In the genomic region with DNA sequence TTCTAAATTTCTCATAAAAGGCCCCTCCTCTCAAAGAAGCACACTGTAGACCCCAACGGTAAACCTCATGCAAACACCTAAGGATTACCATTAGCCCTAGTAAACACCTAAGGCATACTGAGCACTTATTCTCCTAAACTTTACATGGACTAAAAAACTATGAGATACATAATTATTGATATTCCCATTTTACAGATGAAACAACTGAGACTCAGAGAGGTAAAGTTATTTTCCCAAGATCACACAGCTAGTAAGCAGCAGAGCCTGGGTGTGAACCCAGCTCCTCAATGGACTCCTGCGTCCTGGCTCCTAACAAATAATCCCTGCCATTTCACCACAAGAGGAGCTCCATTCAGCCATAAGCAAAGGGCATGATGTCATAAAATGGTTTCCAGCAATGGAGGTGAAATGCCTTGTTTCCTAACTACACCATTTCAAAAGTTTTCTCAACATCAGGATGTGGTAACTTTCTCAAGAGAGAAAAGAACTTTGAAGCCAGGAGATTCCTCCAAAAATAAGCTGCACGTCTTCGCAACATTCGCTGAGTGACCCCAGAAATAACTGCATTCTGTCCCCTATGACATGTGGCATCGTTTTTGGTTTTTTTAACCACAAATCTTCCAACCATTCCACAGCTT, we compare ENCODE assay signal across 21 cellular contexts. TPM values are rescaled to one million over a fixed set of nuclear protein-coding genes. Genes with fewer than 3 reads are reported as not detected.
DNase-seq lines count a peak whose midpoint lies in the region; ATAC-seq, FAIRE-seq and TF ChIP-seq lines count a peak whose summit lies in the region.
"Had no signal": no experiment of that assay in that cellular context is flagged by ENCODE, and none has a peak within 500 bp of the region (broad histone marks: within the 10 kb centered on the region; RNA-seq: fewer than 3 reads in every experiment).

No MANE protein-coding gene starts in this region.

- H3K4me3 ChIP-seq in HepG2 (replicated peaks in 1 of 3; ENCODE audit: insufficient read depth in 1 of 3, low read depth in 2 of 3, low read length in 3 of 3) (no peak overlapping the region), right lobe of liver (no peak overlapping the region), psoas muscle (no peak overlapping the region)
- H3K4me3 ChIP-seq: left lung, pancreas, upper lobe of left lung had no signal

- H3K4me1 ChIP-seq in HepG2 (ENCODE audit: insufficient read depth, low read length) (peaks cover 52% of the 10 kb centered on the region), right lobe of liver (peaks cover 0 to 3% (median 0%) of the 10 kb centered on the region in 4 donors), psoas muscle (no peaks in the 10 kb centered on the region)
- H3K4me1 ChIP-seq: pancreas had no signal

- in situ Hi-C loops in HepG2 (cut with HindIII; ENCODE audit: extremely low pct_ligation_motif_present, low pct_unique_long_range_greater_than_20kb), result no loop called here

- intact Hi-C loops in HepG2 (cut with micrococcal nuclease; ENCODE audit: unreplicated experiment), result no loop called here
- intact Hi-C loops in right lobe of liver (cut with DNase I), result no loop called here
- intact Hi-C loops in psoas muscle (cut with DNase I), result no loop called here

- H3K9ac ChIP-seq in HepG2 (ENCODE audit: insufficient read depth, low read depth, low read length), result no peak overlapping the region

- no peaks in the 10 kb centered on the region for H3K9me3 ChIP-seq in HepG2 (ENCODE audit: low read length)
- no peaks in the 10 kb centered on the region for H3K9me3 ChIP-seq in right lobe of liver
- no peaks in the 10 kb centered on the region for H3K9me3 ChIP-seq in psoas muscle
- H3K9me3 ChIP-seq: left lung, pancreas, upper lobe of left lung had no signal

- POLR2A ChIA-PET in HepG2 (lab: Yijun Ruan, JAX), result no interaction called here

- WGBS in HepG2 (ENCODE audit: low lambda C conversion rate), result 91% methylated on average over 6 of the region's 6 CpGs
- 82% methylated on average over 6 of the region's 6 CpGs for WGBS in right lobe of liver (ENCODE audit: insufficient coverage, low coverage, low lambda C conversion rate, missing lambda C conversion rate)
- WGBS in psoas muscle, 3 donors, result 83 to 89% (median 89%) methylated on average over 6 of the region's 6 CpGs

- CTCF ChIA-PET in HepG2 (lab: Yijun Ruan, JAX; ENCODE audit: low intra/inter-chr PET ratio, low total read pairs), result no interaction called here

- no peak overlapping the region for H2AFZ ChIP-seq in HepG2 (ENCODE audit: low read length)

- BruUV-seq in HepG2 (replicated peaks; lab: Mats Ljungman, UMichigan), result no TSS peak

- H3K27me3 ChIP-seq in HepG2 (ENCODE audit: control insufficient read depth in 1 of 2, insufficient read depth in 2 of 2, low read length in 2 of 2) (peaks cover 0 to 4% of the 10 kb centered on the region in 2 experiments; a peak in 2 of 5 replicates), right lobe of liver (no peaks in the 10 kb centered on the region), psoas muscle (ENCODE audit: insufficient read depth in 3 of 3, low read length in 2 of 3) (no peaks in the 10 kb centered on the region)
- H3K27me3 ChIP-seq: pancreas, upper lobe of left lung had no signal

- TF ChIP-seq POLR2A in HepG2 (IDR thresholded peaks at IDR 0.05; ENCODE audit: insufficient read depth in 1 of 2, low read depth in 2 of 2, low read length in 2 of 2) (no peak), right lobe of liver (IDR thresholded peaks at IDR 0.05) (no peak)

- H3K27ac ChIP-seq in HepG2 (ENCODE audit: extremely low read length, insufficient read depth, low read length), result no peak overlapping the region
- no peak overlapping the region for H3K27ac ChIP-seq in right lobe of liver
- no peak overlapping the region for H3K27ac ChIP-seq in psoas muscle
- H3K27ac ChIP-seq: pancreas, upper lobe of left lung had no signal

- no peak for TF ChIP-seq RAD21 in HepG2 (CRISPR knock-in tag; IDR thresholded peaks at IDR 0.05)

- no peak for TF ChIP-seq CTCF in HepG2 (CRISPR knock-in tag; IDR thresholded peaks at IDR 0.05)
- TF ChIP-seq CTCF in right lobe of liver (IDR thresholded peaks at IDR 0.05), result no peak
- no peak for TF ChIP-seq CTCF in psoas muscle (IDR thresholded peaks at IDR 0.05)

- H3K36me3 ChIP-seq in HepG2 (replicated peaks in 1 of 2; ENCODE audit: control insufficient read depth in 1 of 2, insufficient read depth in 2 of 2, low read length in 2 of 2) (0 out of 5 replicates have a peak, but pooled peaks cover 0 to under 1% of the 10 kb centered on the region in 2 experiments), right lobe of liver (no peaks in the 10 kb centered on the region), psoas muscle (ENCODE audit: insufficient read depth in 1 of 2, low read depth in 1 of 2) (no peaks in the 10 kb centered on the region)
- H3K36me3 ChIP-seq: left lung, pancreas, upper lobe of left lung had no signal

- H3K79me2 ChIP-seq in HepG2 (ENCODE audit: insufficient read depth, low read length), result peaks cover 28% of the 10 kb centered on the region

- no peak overlapping the region for H3K4me2 ChIP-seq in HepG2 (ENCODE audit: low read depth, low read length)

- ATAC-seq in HepG2, result no peak
- ATAC-seq in right lobe of liver, result no peak
- ATAC-seq in psoas muscle, result no peak
- ATAC-seq: activated CD8-positive, alpha-beta T cell treated with anti-CD3 and anti-CD28 coated beads for 36 hours; activated naive CD8-positive, alpha-beta T cell treated with anti-CD3 and anti-CD28 coated beads, Interleukin-2, amount 50 U/mL, for 24 hours; CD8-positive, alpha-beta T cell; left lung; pancreas; stimulated activated memory B cell treated with anti-CD40 and anti-IgM and Interleukin-4, amounts not matched to agents 10 μg/mL and 1 μg/mL and 100 μg/mL, for 72 hours had no signal

- DNase-seq in HepG2 (ENCODE audit: low spot score) (no peak), right lobe of liver (no peak), RPMI7951 (ENCODE audit: low read depth) (peak; percentile 81), fibroblast of gingiva (ENCODE audit: low read depth) (peak; percentile 78), psoas muscle (no peak), NCI-H2196 treated with DMSO at 0.1 percent for 48 hours (lab: John Stamatoyannopoulos, UW; ENCODE audit: unreplicated experiment) (no peak)
- DNase-seq in stimulated activated CD4-positive, alpha-beta T cell treated with anti-CD3 and anti-CD28 coated beads, Interleukin-2, amount 100 ng/mL, for 24 hours, result no peak
- no peak for DNase-seq in activated naive CD4-positive, alpha-beta T cell (lab: John Stamatoyannopoulos, UW)
- DNase-seq: 8988T; activated CD8-positive, alpha-beta T cell treated with anti-CD3 and anti-CD28 coated beads for 36 hours; activated naive CD8-positive, alpha-beta T cell treated with anti-CD3 and anti-CD28 coated beads, Interleukin-2, amount 50 U/mL, for 24 hours; CD8-positive, alpha-beta T cell; left lung; NCI-H2081; NCI-H526 treated with DMSO at 0.1 percent for 48 hours; pancreas; small intestine; upper lobe of left lung had no signal

- FAIRE-seq in HepG2 (lab: Jason Lieb, UNC), result no peak
- FAIRE-seq: endometrium, pancreas, small intestine had no signal

- no peaks in the 10 kb centered on the region for H4K20me1 ChIP-seq in HepG2 (ENCODE audit: insufficient read depth, low read length)

- TF ChIP-seq EP300 in HepG2 (IDR thresholded peaks at IDR 0.05; ENCODE audit: low read depth in 2 of 2, low read length in 2 of 2) (no peak), HepG2 (CRISPR knock-in tag; IDR thresholded peaks at IDR 0.05; ENCODE audit: borderline replicate concordance) (no peak)

RNA-seq across cellular contexts. Expression of a gene that starts 4.1 kb away (rescaled TPM):
- 11.0 and 11.8 TPM in 2 replicates for total RNA-seq in HepG2 (2016; rRNA removed; fragmentation: Illumina TruSeq; extraction: Trizol)
- 2.4 and 3.0 TPM in 2 replicates for total RNA-seq in HepG2 (2016; cell fraction: cytosol; rRNA removed; fragmentation: Illumina TruSeq; extraction: Trizol; ENCODE audit: low read depth)
- 10.1 and 11.8 TPM in 2 replicates for total RNA-seq in HepG2 (2016; cell fraction: insoluble cytoplasmic fraction; rRNA removed; fragmentation: Illumina TruSeq; extraction: Trizol)
- 5.1 and 5.8 TPM in 2 replicates for total RNA-seq in HepG2 (2016; cell fraction: membrane; rRNA removed; fragmentation: Illumina TruSeq; extraction: Trizol)
- total RNA-seq in HepG2 (2016; cell fraction: nucleus; rRNA removed; fragmentation: Illumina TruSeq; extraction: Trizol), result 13.2 and 14.5 TPM in 2 replicates
- 18.5 and 19.2 TPM in 2 replicates for polyA plus RNA-seq in HepG2 (2011; rRNA removed)
- polyA plus RNA-seq in HepG2 (2011; cell fraction: cytosol; rRNA removed), result 13.2 and 14.1 TPM in 2 replicates
- polyA plus RNA-seq in HepG2 (2011; cell fraction: nucleus; rRNA removed), result 31.8 and 35.3 TPM in 2 replicates
- 23.4 and 25.1 TPM in 2 replicates for polyA plus RNA-seq in HepG2 (2012)
- 0.52 and 0.55 TPM in 2 replicates for polyA plus RNA-seq in HepG2 (2016; cell fraction: cytosol; fragmentation: Illumina TruSeq; extraction: Trizol; ENCODE audit: low read depth)
- 6.8 and 7.8 TPM in 2 replicates for polyA plus RNA-seq in HepG2 (2016; cell fraction: insoluble cytoplasmic fraction; fragmentation: Illumina TruSeq; extraction: Trizol; ENCODE audit: low read depth)
- 2.0 and 2.2 TPM in 2 replicates for polyA plus RNA-seq in HepG2 (2016; cell fraction: membrane; fragmentation: Illumina TruSeq; extraction: Trizol; ENCODE audit: low read depth)
- polyA plus RNA-seq in HepG2 (2016; cell fraction: nucleus; fragmentation: Illumina TruSeq; extraction: Trizol; ENCODE audit: insufficient read depth, low read depth), result 14.8 and 15.7 TPM in 2 replicates
- polyA minus RNA-seq in HepG2 (2011; rRNA and poly(A)+ RNA removed; ENCODE audit: low replicate concordance), result 30.7 and 75.7 TPM in 2 replicates
- polyA minus RNA-seq in HepG2 (2011; cell fraction: cytosol; rRNA and poly(A)+ RNA removed), result 25.1 and 28.6 TPM in 2 replicates
- polyA minus RNA-seq in HepG2 (2011; cell fraction: nucleus; rRNA and poly(A)+ RNA removed), result 37.2 and 39.9 TPM in 2 replicates
- 10 to 100 TPM; 10.5 to 17.4 (median 13.0) TPM for total RNA-seq in right lobe of liver
- 18.7 and 19.9 TPM in 2 replicates for total RNA-seq in RPMI7951 (2014; rRNA removed; shearing (Covaris generic))
- 10 to 100 TPM; 17.2 to 42.3 (median 26.7) TPM for total RNA-seq in psoas muscle
- 10 to 100 TPM in 1 of 3 donors, 1 to 10 TPM in 2; 1.8 to 16.2 (median 3.2) TPM for polyA plus RNA-seq in psoas muscle

RNA-seq across cellular contexts. Expression of a gene that starts 38.2 kb away (rescaled TPM):
- total RNA-seq in HepG2 (2016; rRNA removed; fragmentation: Illumina TruSeq; extraction: Trizol) (0.17 and 0.33 TPM in 2 replicates), right lobe of liver (under 1 TPM; 0.24 to 0.63 (median 0.40) TPM), psoas muscle (not detected)
- total RNA-seq in HepG2 (2016; cell fraction: cytosol; rRNA removed; fragmentation: Illumina TruSeq; extraction: Trizol; ENCODE audit: low read depth), result 0.09 and 0.10 TPM in 2 replicates
- total RNA-seq in HepG2 (2016; cell fraction: insoluble cytoplasmic fraction; rRNA removed; fragmentation: Illumina TruSeq; extraction: Trizol), result 0.24 and 0.26 TPM in 2 replicates
- 0.24 and 0.25 TPM in 2 replicates for total RNA-seq in HepG2 (2016; cell fraction: membrane; rRNA removed; fragmentation: Illumina TruSeq; extraction: Trizol)
- total RNA-seq in HepG2 (2016; cell fraction: nucleus; rRNA removed; fragmentation: Illumina TruSeq; extraction: Trizol), result 0.34 and 0.47 TPM in 2 replicates
- polyA plus RNA-seq in HepG2 (2011; rRNA removed) (1.5 and 1.8 TPM in 2 replicates), psoas muscle (not detected)
- 0.56 and 0.67 TPM in 2 replicates for polyA plus RNA-seq in HepG2 (2011; cell fraction: cytosol; rRNA removed)
- 5.4 and 6.2 TPM in 2 replicates for polyA plus RNA-seq in HepG2 (2011; cell fraction: nucleus; rRNA removed)
- 2.7 and 4.4 TPM in 2 replicates for polyA plus RNA-seq in HepG2 (2012)
- polyA plus RNA-seq in HepG2 (2016; cell fraction: cytosol; fragmentation: Illumina TruSeq; extraction: Trizol; ENCODE audit: low read depth), result not detected in 2 replicates
- polyA plus RNA-seq in HepG2 (2016; cell fraction: insoluble cytoplasmic fraction; fragmentation: Illumina TruSeq; extraction: Trizol; ENCODE audit: low read depth), result 0.13 and 0.20 TPM in 2 replicates
- polyA plus RNA-seq in HepG2 (2016; cell fraction: membrane; fragmentation: Illumina TruSeq; extraction: Trizol; ENCODE audit: low read depth), result 0.05 and 0.10 TPM in 2 replicates
- polyA plus RNA-seq in HepG2 (2016; cell fraction: nucleus; fragmentation: Illumina TruSeq; extraction: Trizol; ENCODE audit: insufficient read depth, low read depth), result 2.4 and 4.2 TPM in 2 replicates
- 1.5 and 6.5 TPM in 2 replicates for polyA minus RNA-seq in HepG2 (2011; rRNA and poly(A)+ RNA removed; ENCODE audit: low replicate concordance)
- 1.4 and 1.5 TPM in 2 replicates for polyA minus RNA-seq in HepG2 (2011; cell fraction: cytosol; rRNA and poly(A)+ RNA removed)
- polyA minus RNA-seq in HepG2 (2011; cell fraction: nucleus; rRNA and poly(A)+ RNA removed), result 2.0 and 2.1 TPM in 2 replicates
- total RNA-seq in RPMI7951 (2014; rRNA removed; shearing (Covaris generic)), result 2.3 and 2.5 TPM in 2 replicates
- total RNA-seq: HT1080 had no signal

Comparison
In these comparisons a context has a peak if more than half of its experiments do, and no peak if none do; other contexts are left out.
1. DNase-seq: peak in RPMI7951 (single experiment) and fibroblast of gingiva (single experiment); none in HepG2 (single experiment), right lobe of liver (0 of 3), psoas muscle (0 of 2), stimulated activated CD4-positive, alpha-beta T cell treated with anti-CD3 and anti-CD28 coated beads, Interleukin-2, amount 100 ng/mL, for 24 hours (0 of 2), NCI-H2196 treated with DMSO at 0.1 percent for 48 hours (single experiment) and activated naive CD4-positive, alpha-beta T cell (0 of 4).